ENCODE assay signal across 1 cellular context in genomic region chr12:84183576-84183975, GRCh38.
TF ChIP-seq lines count a peak whose summit lies in the region.

No MANE protein-coding gene starts in this region.

TF ChIP-seq in H1, 55 proteins besides CTCF, POLR2A, EP300 and RAD21:
- TF ChIP-seq CBX8 (IDR thresholded peaks at IDR 0.05; ENCODE audit: borderline replicate concordance, low read depth, low read length) (no peak), SRF (IDR thresholded peaks at IDR 0.05; ENCODE audit: low read depth, low read length) (no peak), SP2 (IDR thresholded peaks at IDR 0.05; ENCODE audit: low read length) (no peak)
